In the genomic region with DNA sequence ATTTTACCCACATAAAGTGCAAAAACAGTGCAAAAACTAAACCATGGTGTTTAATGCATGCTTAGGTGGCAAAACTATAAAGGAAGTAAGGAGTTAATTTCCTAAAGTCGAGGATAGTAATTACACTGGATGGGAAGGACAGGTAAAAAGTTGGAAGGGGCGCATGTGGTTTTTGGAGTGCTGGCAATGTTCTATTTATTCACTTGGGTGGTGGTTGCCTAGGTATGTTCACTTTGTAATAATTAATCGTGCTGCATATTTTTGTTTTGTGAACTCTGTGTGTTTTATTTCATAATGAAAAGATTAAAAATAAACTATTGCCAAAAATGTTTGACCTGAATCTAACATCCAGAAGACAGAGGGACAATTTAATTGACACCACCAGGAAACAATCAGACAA, we compare ENCODE assay signal across 19 cellular contexts. TPM values are rescaled to one million over a fixed set of nuclear protein-coding genes. Genes with fewer than 3 reads are reported as not detected.
DNase-seq lines count a peak whose midpoint lies in the region; ATAC-seq and TF ChIP-seq lines count a peak whose summit lies in the region.
"Had no signal": no experiment of that assay in that cellular context is flagged by ENCODE, and none has a peak within 500 bp of the region (broad histone marks: within the 10 kb centered on the region; RNA-seq: fewer than 3 reads in every experiment).

No MANE protein-coding gene starts in this region.

- H3K27me3 Mint-ChIP-seq in T-helper 17 cell = peaks cover 48% of the 10 kb centered on the region

- no peaks in the 10 kb centered on the region for H3K27me3 ChIP-seq in upper lobe of right lung
- H3K27me3 ChIP-seq: BLaER1 had no signal

- TF ChIP-seq CTCF in upper lobe of right lung (IDR thresholded peaks at IDR 0.05) = no peak

- no peaks in the 10 kb centered on the region for H3K36me3 ChIP-seq in upper lobe of right lung

- H3K27ac Mint-ChIP-seq in T-helper 17 cell = peak overlapping the region; percentile 6
- H3K27ac Mint-ChIP-seq: B cell; CD4-positive, CD25-positive, alpha-beta regulatory T cell; CD8-positive, alpha-beta T cell had no signal

- peak overlapping the region; percentile 11 for H3K27ac ChIP-seq in substantia nigra (ENCODE audit: low read depth, low read length, poor library complexity, severe bottlenecking)
- H3K27ac ChIP-seq in upper lobe of right lung = no peak overlapping the region
- H3K27ac ChIP-seq: 22Rv1, BLaER1, C4-2B, GM23248 had no signal

- H3K36me3 Mint-ChIP-seq in T-helper 17 cell (ENCODE audit: low read depth) = peaks cover 10% of the 10 kb centered on the region
- H3K36me3 Mint-ChIP-seq: CD4-positive, CD25-positive, alpha-beta regulatory T cell; CD8-positive, alpha-beta T cell had no signal

- no peaks in the 10 kb centered on the region for H3K4me1 Mint-ChIP-seq in T-helper 17 cell
- H3K4me1 Mint-ChIP-seq: B cell; CD4-positive, CD25-positive, alpha-beta regulatory T cell had no signal

- intact Hi-C loops in upper lobe of right lung (cut with DNase I) = loop anchor here (10.0 kb wide), 1 partner anchor 277 kb away; no protein-coding TSS in a partner anchor

- no peak for DNase-seq in T-helper 17 cell
- DNase-seq in left lobe of liver (ENCODE audit: low spot score) = no peak
- DNase-seq in substantia nigra (lab: John Stamatoyannopoulos, UW) = no peak
- DNase-seq in upper lobe of right lung = no peak
- DNase-seq in NCI-H1694 (lab: John Stamatoyannopoulos, UW) = no peak
- no peak for DNase-seq in HPDE6-E6E7 (ENCODE audit: extremely low spot score)
- DNase-seq: Caco-2; CD4-positive, CD25-positive, alpha-beta regulatory T cell; CD8-positive, alpha-beta T cell; DMS153; DND-41; GM23248; H7; HCEC 1CT had no signal

- H3K4me3 Mint-ChIP-seq in T-helper 17 cell = no peak overlapping the region
- H3K4me3 Mint-ChIP-seq: B cell; CD4-positive, CD25-positive, alpha-beta regulatory T cell; CD8-positive, alpha-beta T cell had no signal

- H3K9me3 ChIP-seq in T-helper 17 cell (ENCODE audit: control insufficient read depth, low read length, poor library complexity, severe bottlenecking) = no peaks in the 10 kb centered on the region
- H3K9me3 ChIP-seq in upper lobe of right lung = no peaks in the 10 kb centered on the region
- H3K9me3 ChIP-seq: BLaER1, Caco-2 had no signal

- peaks cover 6% of the 10 kb centered on the region for H3K4me1 ChIP-seq in upper lobe of right lung
- H3K4me1 ChIP-seq: BLaER1, Caco-2 had no signal

- H3K4me3 ChIP-seq in upper lobe of right lung = no peak overlapping the region
- H3K4me3 ChIP-seq: BLaER1, GM23248 had no signal

- ATAC-seq in T-helper 17 cell (no peak), left lobe of liver (peak; percentile 35), upper lobe of right lung (peak; percentile 42), GM19035 (IDR thresholded peaks at IDR 0.05; ENCODE audit: unreplicated experiment) (no peak)
- ATAC-seq: CD8-positive, alpha-beta T cell had no signal

RNA-seq across cellular contexts. Expression of gene SMARCA5, which starts 32.1 kb away (rescaled TPM):
- total RNA-seq in T-helper 17 cell = 10 to 100 TPM; 64.1 to 66.3 TPM
- total RNA-seq in left lobe of liver = 8.8 TPM
- 61.5 TPM for total RNA-seq in upper lobe of right lung

Comparison
In these comparisons a context has a peak if more than half of its experiments do, and no peak if none do; other contexts are left out.
1. ATAC-seq: peak in left lobe of liver (single experiment) and upper lobe of right lung (single experiment); none in T-helper 17 cell (single experiment) and GM19035 (single experiment).